27 cellular contexts compared by ENCODE assay signal in genomic region chrX:26375346-26375745, GRCh38.
"Had no signal": no experiment of that assay in that cellular context is flagged by ENCODE, and none has a peak within 500 bp of the region (broad histone marks: within the 10 kb centered on the region; RNA-seq: fewer than 3 reads in every experiment).

No MANE protein-coding gene starts in this region.

- H3K9me3 ChIP-seq: colonic mucosa, esophagus muscularis mucosa, esophagus squamous epithelium, gastrocnemius medialis, gastroesophageal sphincter had no signal

- H3K36me3 ChIP-seq: colonic mucosa, esophagus muscularis mucosa, esophagus squamous epithelium, gastrocnemius medialis, gastroesophageal sphincter, heart left ventricle, heart right ventricle had no signal

- H3K27me3 ChIP-seq: colonic mucosa, esophagus muscularis mucosa, esophagus squamous epithelium, foreskin keratinocyte, gastrocnemius medialis, gastroesophageal sphincter, heart left ventricle, heart right ventricle had no signal

- FAIRE-seq: endometrium, endothelial cell of umbilical vein, frontal cortex had no signal

- ATAC-seq: effector memory CD8-positive, alpha-beta T cell; esophagus mucosa; foreskin keratinocyte; gastrocnemius medialis; gastroesophageal sphincter; heart left ventricle; heart right ventricle had no signal

- H3K4me3 Mint-ChIP-seq: dendritic cell treated with granulocyte-macrophage colony-stimulating factor and Interleukin-4, amounts not matched to agents 40 ng/mL and 50 ng/mL, for 4 days; effector memory CD8-positive, alpha-beta T cell; endodermal cell had no signal

- H3K4me3 ChIP-seq: colonic mucosa, coronary artery, dorsolateral prefrontal cortex, esophagus muscularis mucosa, esophagus squamous epithelium, gastrocnemius medialis, gastroesophageal sphincter, heart left ventricle, heart right ventricle had no signal

- H3K27me3 Mint-ChIP-seq: dendritic cell treated with granulocyte-macrophage colony-stimulating factor and Interleukin-4, amounts not matched to agents 40 ng/mL and 50 ng/mL, for 4 days; effector memory CD8-positive, alpha-beta T cell had no signal

- H3K9me3 Mint-ChIP-seq: effector memory CD8-positive, alpha-beta T cell had no signal

- H3K4me1 ChIP-seq: colonic mucosa, esophagus muscularis mucosa, esophagus squamous epithelium, foreskin keratinocyte, gastrocnemius medialis, gastroesophageal sphincter, heart left ventricle, heart right ventricle had no signal

- H3K27ac Mint-ChIP-seq: dendritic cell treated with granulocyte-macrophage colony-stimulating factor and Interleukin-4, amounts not matched to agents 40 ng/mL and 50 ng/mL, for 4 days; effector memory CD8-positive, alpha-beta T cell; endodermal cell had no signal

- H3K27ac ChIP-seq: colonic mucosa, coronary artery, dorsolateral prefrontal cortex, epithelial cell of prostate, esophagus muscularis mucosa, esophagus squamous epithelium, foreskin keratinocyte, gastrocnemius medialis, gastroesophageal sphincter, heart left ventricle, heart right ventricle had no signal

- DNase-seq: colonic mucosa; cortex of kidney; dermis blood vessel endothelial cell; dorsolateral prefrontal cortex; effector CD4-positive, alpha-beta T cell; effector CD8-positive, alpha-beta T cell; effector memory CD4-positive, alpha-beta T cell; effector memory CD8-positive, alpha-beta T cell; endodermal cell; erythroblast; esophagus squamous epithelium; foreskin fibroblast; foreskin keratinocyte; gastrocnemius medialis; glutamatergic neuron; head of caudate nucleus; heart left ventricle; heart right ventricle had no signal
